9 cellular contexts compared by ENCODE assay signal in genomic region chr9:14353222-14354056, GRCh38. TPM values are rescaled to one million over a fixed set of nuclear protein-coding genes. Genes with fewer than 3 reads are reported as not detected.
DNase-seq lines count a peak whose midpoint lies in the region; ATAC-seq, FAIRE-seq and TF ChIP-seq lines count a peak whose summit lies in the region.
"Had no signal": no experiment of that assay in that cellular context is flagged by ENCODE, and none has a peak within 500 bp of the region (broad histone marks: within the 10 kb centered on the region; RNA-seq: fewer than 3 reads in every experiment).

No MANE protein-coding gene starts in this region.

- peak overlapping the region; percentile 12; the same call in 2 of the 3 replicates for H3K4me3 Mint-ChIP-seq in GM23338

- H3F3A ChIP-seq in GM23338 (replicated peaks; ENCODE audit: low read depth): no peaks in the 10 kb centered on the region; the same call in 1 of the 2 replicates

- no peaks in the 10 kb centered on the region for H3K79me2 ChIP-seq in GM23338 (replicated peaks; ENCODE audit: insufficient read depth)

- ATAC-seq in GM23338: peak; percentile 77
- peak; percentile 83 to 89 (median 89) for ATAC-seq in pancreas

- H3K4me2 ChIP-seq in GM23338: peak overlapping the region; percentile 67; the same call in 1 of the 2 replicates

- no peaks in the 10 kb centered on the region for H3K9me3 ChIP-seq in pancreas
- H3K9me3 ChIP-seq in thyroid gland: no peaks in the 10 kb centered on the region

- H3K9me3 Mint-ChIP-seq in GM23338: no peaks in the 10 kb centered on the region; the same call in 2 of the 3 replicates

- peak; percentile 87 for DNase-seq in G401 (ENCODE audit: low spot score)
- DNase-seq in GM23338 (ENCODE audit: low spot score): peak; percentile 94
- peak; percentile 72 for DNase-seq in LHCN-M2 (ENCODE audit: low read depth)
- DNase-seq in SHP77 (lab: John Stamatoyannopoulos, UW): peak; percentile 34 to 80
- peak; percentile 63 for DNase-seq in activated gamma-delta T cell treated with Interleukin-2 at 50 U/mL for 16 hours
- peak; percentile 69 to 76 for DNase-seq in frontal cortex (ENCODE audit: low spot score in 2 of 2)
- peak; percentile 80 to 99 (median 93) for DNase-seq in pancreas
- DNase-seq in thyroid gland: peak; percentile 94 to 96

- intact Hi-C loops in pancreas (cut with DNase I) (loop anchor here in 1 of 3 donors (5.0 kb wide), 2 partner anchors 906 to 921 kb away; no protein-coding TSS in a partner anchor), thyroid gland (cut with DNase I) (loop anchor here (5.0 kb wide), 1 partner anchor 926 kb away; no protein-coding TSS in a partner anchor)

- no peaks in the 10 kb centered on the region for H3K36me3 Mint-ChIP-seq in GM23338 (ENCODE audit: low read depth)

- WGBS in pancreas, 2 donors: 13 to 15% methylated on average over 18 of the region's 18 CpGs
- 15% methylated on average over 18 of the region's 18 CpGs for WGBS in thyroid gland, 2 donors

- peaks cover 5% of the 10 kb centered on the region; the same call in 1 of the 2 replicates for H3K36me3 ChIP-seq in GM23338 (ENCODE audit: insufficient read depth)
- H3K36me3 ChIP-seq in pancreas: no peaks in the 10 kb centered on the region
- H3K36me3 ChIP-seq in thyroid gland: no peaks in the 10 kb centered on the region

- H3K4me1 ChIP-seq in GM23338 (ENCODE audit: insufficient read depth) (peaks cover 68% of the 10 kb centered on the region), pancreas (no peaks in the 10 kb centered on the region), thyroid gland (peaks cover 17 to 25% of the 10 kb centered on the region in 2 donors)

- in situ Hi-C loops in G401 (cut with HindIII; ENCODE audit: low sequenced_read_pairs): no loop called here

- H3K4me3 ChIP-seq in GM23338 (peak overlapping the region; percentile 41), pancreas (peak overlapping the region in 1 of 4 donors; percentile 6), thyroid gland (replicated peaks in 1 of 3) (no peak overlapping the region)

- no peak overlapping the region for H3K27ac Mint-ChIP-seq in GM23338

- H3K27me3 ChIP-seq in GM23338 (ENCODE audit: insufficient read depth) (peaks cover 63% of the 10 kb centered on the region), pancreas (peaks cover 0 to 12% (median 0%) of the 10 kb centered on the region in 4 donors), thyroid gland (peaks cover 12% of the 10 kb centered on the region)

- FAIRE-seq in frontal cortex (lab: Jason Lieb, UNC) (no peak), pancreas (lab: Jason Lieb, UNC) (no peak)
- FAIRE-seq: islet of Langerhans had no signal

- peaks cover 59% of the 10 kb centered on the region for H3K27me3 Mint-ChIP-seq in GM23338 (ENCODE audit: insufficient read depth, low read depth, poor library complexity)

- peak overlapping the region; percentile 57; the same call in 1 of the 2 replicates for H2AFZ ChIP-seq in GM23338

- TF ChIP-seq CTCF in GM23338 (conservative IDR thresholded peaks at IDR 0.05; ENCODE audit: low read depth in 2 of 2) (peak; percentile 93 to 95), pancreas (IDR thresholded peaks at IDR 0.05) (peak; percentile 76 to 86 (median 85)), thyroid gland (IDR thresholded peaks at IDR 0.05) (peak; percentile 59 to 92 (median 86))

- H3K9me2 ChIP-seq in GM23338 (ENCODE audit: insufficient read depth): no peaks in the 10 kb centered on the region

- H3K27ac ChIP-seq in GM23338 (ENCODE audit: low read depth): no peak overlapping the region
- no peak overlapping the region for H3K27ac ChIP-seq in pancreas
- peak overlapping the region in 2 of 3 donors; percentile 34 to 74 for H3K27ac ChIP-seq in thyroid gland

- peaks cover 51% of the 10 kb centered on the region for H3K4me1 Mint-ChIP-seq in GM23338

- no peaks in the 10 kb centered on the region for H4K20me1 ChIP-seq in GM23338 (replicated peaks; ENCODE audit: insufficient read depth)

- TF ChIP-seq POLR2A in thyroid gland (IDR thresholded peaks at IDR 0.05): no peak

TF ChIP-seq in GM23338, 12 proteins besides CTCF, POLR2A, EP300 and RAD21:
- TF ChIP-seq ZNF331 (CRISPR knock-in tag; IDR thresholded peaks at IDR 0.05; ENCODE audit: low read depth): no peak
- TF ChIP-seq, protein P1, sequence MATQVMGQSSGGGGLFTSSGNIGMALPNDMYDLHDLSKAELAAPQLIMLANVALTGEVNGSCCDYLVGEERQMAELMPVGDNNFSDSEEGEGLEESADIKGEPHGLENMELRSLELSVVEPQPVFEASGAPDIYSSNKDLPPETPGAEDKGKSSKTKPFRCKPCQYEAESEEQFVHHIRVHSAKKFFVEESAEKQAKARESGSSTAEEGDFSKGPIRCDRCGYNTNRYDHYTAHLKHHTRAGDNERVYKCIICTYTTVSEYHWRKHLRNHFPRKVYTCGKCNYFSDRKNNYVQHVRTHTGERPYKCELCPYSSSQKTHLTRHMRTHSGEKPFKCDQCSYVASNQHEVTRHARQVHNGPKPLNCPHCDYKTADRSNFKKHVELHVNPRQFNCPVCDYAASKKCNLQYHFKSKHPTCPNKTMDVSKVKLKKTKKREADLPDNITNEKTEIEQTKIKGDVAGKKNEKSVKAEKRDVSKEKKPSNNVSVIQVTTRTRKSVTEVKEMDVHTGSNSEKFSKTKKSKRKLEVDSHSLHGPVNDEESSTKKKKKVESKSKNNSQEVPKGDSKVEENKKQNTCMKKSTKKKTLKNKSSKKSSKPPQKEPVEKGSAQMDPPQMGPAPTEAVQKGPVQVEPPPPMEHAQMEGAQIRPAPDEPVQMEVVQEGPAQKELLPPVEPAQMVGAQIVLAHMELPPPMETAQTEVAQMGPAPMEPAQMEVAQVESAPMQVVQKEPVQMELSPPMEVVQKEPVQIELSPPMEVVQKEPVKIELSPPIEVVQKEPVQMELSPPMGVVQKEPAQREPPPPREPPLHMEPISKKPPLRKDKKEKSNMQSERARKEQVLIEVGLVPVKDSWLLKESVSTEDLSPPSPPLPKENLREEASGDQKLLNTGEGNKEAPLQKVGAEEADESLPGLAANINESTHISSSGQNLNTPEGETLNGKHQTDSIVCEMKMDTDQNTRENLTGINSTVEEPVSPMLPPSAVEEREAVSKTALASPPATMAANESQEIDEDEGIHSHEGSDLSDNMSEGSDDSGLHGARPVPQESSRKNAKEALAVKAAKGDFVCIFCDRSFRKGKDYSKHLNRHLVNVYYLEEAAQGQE (IDR thresholded peaks at IDR 0.05; ENCODE audit: unreplicated experiment): no peak
- TF ChIP-seq EZH2phosphoT487 (IDR thresholded peaks at IDR 0.05; ENCODE audit: unreplicated experiment): no peak
- no peak for TF ChIP-seq ETS1 (IDR thresholded peaks at IDR 0.05)
- TF ChIP-seq CREB1 (CRISPR knock-in tag; IDR thresholded peaks at IDR 0.05; ENCODE audit: low read depth): peak; percentile 76
- no peak for TF ChIP-seq STAT1 (IDR thresholded peaks at IDR 0.05; ENCODE audit: unreplicated experiment)

RNA-seq across cellular contexts. Expression of gene NFIB, which starts 39.5 kb away (rescaled TPM):
- not detected in 2 replicates for total RNA-seq in G401 (2014; rRNA removed; shearing (Covaris generic))
- 2.6 and 4.7 TPM in 2 replicates for total RNA-seq in GM23338 (2014; rRNA removed; shearing (Covaris generic))
- 2.4 and 3.9 TPM in 2 replicates for polyA plus RNA-seq in GM23338 (2016; fragmentation: Nextera tagmentation; extraction: Ambion mirVana)
- 9.0 and 13.0 TPM in 2 replicates for total RNA-seq in LHCN-M2 (2014; rRNA removed)
- polyA plus RNA-seq in LHCN-M2 (2012): 2.9 TPM
- total RNA-seq in frontal cortex: 104 TPM
- 10 to 100 TPM; 40.9 to 65.0 (median 53.0) TPM for total RNA-seq in pancreas
- 1 to 10 TPM; 8.9 to 10.0 TPM for polyA plus RNA-seq in pancreas
- total RNA-seq in thyroid gland: 100 to 1,000 TPM in 3 of 4 donors, 10 to 100 TPM in 1; 57.9 to 144 (median 125) TPM

Comparison
In these comparisons a context has a peak if more than half of its experiments do, and no peak if none do; other contexts are left out.
1. H3K27ac ChIP-seq: peak in thyroid gland (2 of 3); none in GM23338 (single experiment) and pancreas (0 of 4).
2. Peak in every context shown above with its lines, with median percentiles within 50 percentile points of each other: DNase-seq and CTCF ChIP-seq.